In the genomic region with DNA sequence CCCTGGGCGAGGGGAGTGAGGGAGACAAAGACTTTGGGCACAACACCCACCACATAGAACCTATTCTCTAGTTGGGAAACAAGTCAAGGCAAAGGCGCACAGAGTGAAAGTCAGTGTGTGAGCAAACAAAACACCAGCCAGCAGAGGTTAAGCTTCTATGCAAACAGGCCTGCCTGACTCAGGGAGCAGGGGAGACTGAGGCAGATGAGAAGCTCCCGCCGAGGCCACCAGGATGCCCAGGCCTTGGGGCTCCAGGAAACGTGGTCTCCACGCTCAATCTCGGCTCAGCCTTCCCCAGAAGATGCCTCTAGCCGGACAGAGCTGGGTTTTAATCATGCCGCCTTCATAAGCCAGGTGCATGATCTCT, we compare ENCODE assay signal across 9 cellular contexts.
A peak's percentile ranks its signal among the peaks of the same experiment; 100 is the strongest.
DNase-seq lines count a peak whose midpoint lies in the region; ATAC-seq, FAIRE-seq and TF ChIP-seq lines count a peak whose summit lies in the region.
"Had no signal": no experiment of that assay in that cellular context is flagged by ENCODE, and none has a peak within 500 bp of the region (broad histone marks: within the 10 kb centered on the region; RNA-seq: fewer than 3 reads in every experiment).

No MANE protein-coding gene starts in this region.

- intact Hi-C loops in activated T-helper 2 cell treated with anti-CD3 and anti-CD28 coated beads, Interferon-gamma antibody, Interleukin-2, Interleukin-4, amounts not matched to agents 10 μg/mL and 5 μg/mL and 100 μg/mL, durations not matched to agents 14 hours and 24 hours and 36 hours (cut with micrococcal nuclease), result loop anchor here (5.0 kb wide), 1 partner anchor 544 kb away; no protein-coding TSS in a partner anchor

- no peak overlapping the region for H3K4me3 Mint-ChIP-seq in activated T-helper 2 cell treated with anti-CD3 and anti-CD28 coated beads, Interferon-gamma antibody, Interleukin-2, Interleukin-4, amounts not matched to agents 10 μg/mL and 5 μg/mL and 100 μg/mL, durations not matched to agents 14 hours and 24 hours and 36 hours (ENCODE audit: low read depth)

- H3K9ac ChIP-seq in skeletal muscle satellite cell (ENCODE audit: low read depth, low read length), result no peak overlapping the region

- H3K9me3 ChIP-seq in skeletal muscle satellite cell (replicated peaks; ENCODE audit: low read length), result no peaks in the 10 kb centered on the region

- H3K4me3 ChIP-seq in bronchial epithelial cell (ENCODE audit: low read depth, low read length), result no peak overlapping the region
- H3K4me3 ChIP-seq in skeletal muscle satellite cell (ENCODE audit: low read length), result peak overlapping the region; percentile 67

- H3K36me3 Mint-ChIP-seq in activated T-helper 2 cell treated with anti-CD3 and anti-CD28 coated beads, Interferon-gamma antibody, Interleukin-2, Interleukin-4, amounts not matched to agents 10 μg/mL and 5 μg/mL and 100 μg/mL, durations not matched to agents 14 hours and 24 hours and 36 hours (ENCODE audit: low read depth), result no peaks in the 10 kb centered on the region

- TF ChIP-seq POLR2A in H54 (IDR thresholded peaks at IDR 0.05; ENCODE audit: low read depth, low read length), result no peak

- no peak overlapping the region for H3K27ac Mint-ChIP-seq in activated T-helper 2 cell treated with anti-CD3 and anti-CD28 coated beads, Interferon-gamma antibody, Interleukin-2, Interleukin-4, amounts not matched to agents 10 μg/mL and 5 μg/mL and 100 μg/mL, durations not matched to agents 14 hours and 24 hours and 36 hours

- FAIRE-seq in bronchial epithelial cell (lab: Jason Lieb, UNC) (peak; percentile 40), H54 (lab: Jason Lieb, UNC) (no peak)

- H3K27me3 ChIP-seq in bronchial epithelial cell (ENCODE audit: control insufficient read depth, insufficient read depth, low read length) (peaks cover 3% of the 10 kb centered on the region), skeletal muscle satellite cell (ENCODE audit: control insufficient read depth, insufficient read depth, low read length) (no peaks in the 10 kb centered on the region)

- peaks cover 30% of the 10 kb centered on the region for H3K27me3 Mint-ChIP-seq in activated T-helper 2 cell treated with anti-CD3 and anti-CD28 coated beads, Interferon-gamma antibody, Interleukin-2, Interleukin-4, amounts not matched to agents 10 μg/mL and 5 μg/mL and 100 μg/mL, durations not matched to agents 14 hours and 24 hours and 36 hours (ENCODE audit: low read depth)

- H3K4me2 ChIP-seq in skeletal muscle satellite cell (ENCODE audit: low read length), result peak overlapping the region; percentile 86

- H3K36me3 ChIP-seq in bronchial epithelial cell (ENCODE audit: control insufficient read depth, insufficient read depth, low read length) (no peaks in the 10 kb centered on the region), skeletal muscle satellite cell (ENCODE audit: insufficient read depth, low read length) (no peaks in the 10 kb centered on the region)

- no peaks in the 10 kb centered on the region for H3K9me3 Mint-ChIP-seq in activated T-helper 2 cell treated with anti-CD3 and anti-CD28 coated beads, Interferon-gamma antibody, Interleukin-2, Interleukin-4, amounts not matched to agents 10 μg/mL and 5 μg/mL and 100 μg/mL, durations not matched to agents 14 hours and 24 hours and 36 hours

- H3K4me1 ChIP-seq in skeletal muscle satellite cell (ENCODE audit: control insufficient read depth, insufficient read depth, low read length), result peaks cover 17% of the 10 kb centered on the region

- no peak for TF ChIP-seq CTCF in bronchial epithelial cell (IDR thresholded peaks at IDR 0.05; ENCODE audit: insufficient read depth, low read length, severe bottlenecking)

- DNase-seq in bronchial epithelial cell (ENCODE audit: low read depth), result no peak
- DNase-seq in NAMALWA (ENCODE audit: low spot score), result no peak
- DNase-seq in H54 (ENCODE audit: insufficient read length, low spot score), result no peak
- DNase-seq in activated T-helper 2 cell treated with anti-CD3 and anti-CD28 coated beads, Interferon-gamma antibody, Interleukin-2, Interleukin-4, amounts not matched to agents 10 μg/mL and 5 μg/mL and 100 μg/mL, durations not matched to agents 14 hours and 24 hours and 36 hours (ENCODE audit: low spot score), result no peak
- DNase-seq: cerebellar nuclear complex; NK-92 treated with Interleukin-12 subunit alpha and Interleukin-12 subunit beta, amount 100 ng/mL, for 24 hours had no signal

- ATAC-seq in GM19372 (IDR thresholded peaks at IDR 0.05; ENCODE audit: low read depth, unreplicated experiment), result peak; percentile 12
- ATAC-seq in HG03354 (IDR thresholded peaks at IDR 0.05; ENCODE audit: poor library complexity, severe bottlenecking, unreplicated experiment), result peak; percentile 4

- H3K4me1 Mint-ChIP-seq in activated T-helper 2 cell treated with anti-CD3 and anti-CD28 coated beads, Interferon-gamma antibody, Interleukin-2, Interleukin-4, amounts not matched to agents 10 μg/mL and 5 μg/mL and 100 μg/mL, durations not matched to agents 14 hours and 24 hours and 36 hours (ENCODE audit: low read depth), result peaks cover 6% of the 10 kb centered on the region
